8 cellular contexts compared by ENCODE assay signal in genomic region chr19:21202865-21203494, GRCh38.
DNase-seq lines count a peak whose midpoint lies in the region; ATAC-seq, FAIRE-seq and TF ChIP-seq lines count a peak whose summit lies in the region.

No MANE protein-coding gene starts in this region.

- H3K27ac ChIP-seq in CD4-positive, alpha-beta memory T cell (ENCODE audit: low read depth, low read length) = no peak overlapping the region
- H3K27ac ChIP-seq in Peyer's patch = no peak overlapping the region

- DNase-seq in CD4-positive, alpha-beta memory T cell = peak; percentile 32 to 46 (median 40)
- DNase-seq in H54 (ENCODE audit: insufficient read length, low spot score) (peak; percentile 21), Peyer's patch (no peak), mucosa of descending colon (peak in 1 of 3 donors; percentile 28)
- DNase-seq in effector memory CD8-positive, alpha-beta T cell = peak; percentile 24 to 34 (median 27)

- intact Hi-C loops in CD4-positive, alpha-beta memory T cell (cut with micrococcal nuclease) = loop anchor here (1.0 to 5.0 kb wide), 3 partner anchors 264 to 956 kb away; no protein-coding TSS in a partner anchor
- intact Hi-C loops in mucosa of descending colon (cut with DNase I, micrococcal nuclease) = loop anchor here in 1 of 2 donors (5.0 kb wide), 1 partner anchor 279 kb away; no protein-coding TSS in a partner anchor

- no peaks in the 10 kb centered on the region for H3K36me3 Mint-ChIP-seq in CD4-positive, alpha-beta memory T cell
- no peaks in the 10 kb centered on the region for H3K36me3 Mint-ChIP-seq in effector memory CD8-positive, alpha-beta T cell (ENCODE audit: insufficient read depth)

- TF ChIP-seq POLR2A in H54 (IDR thresholded peaks at IDR 0.05; ENCODE audit: low read depth, low read length) = no peak
- no peak for TF ChIP-seq POLR2A in Peyer's patch (IDR thresholded peaks at IDR 0.05)

- H3K9me3 ChIP-seq in CD4-positive, alpha-beta memory T cell (ENCODE audit: control insufficient read depth in 1 of 2, low read length in 2 of 2) = no peaks in the 10 kb centered on the region
- no peaks in the 10 kb centered on the region for H3K9me3 ChIP-seq in Peyer's patch
- H3K9me3 ChIP-seq in mucosa of descending colon = no peaks in the 10 kb centered on the region

- no peak overlapping the region for H3K4me3 ChIP-seq in CD4-positive, alpha-beta memory T cell (ENCODE audit: low read length in 2 of 2)
- H3K4me3 ChIP-seq in Peyer's patch (no peak overlapping the region), mucosa of descending colon (no peak overlapping the region)

- no peak overlapping the region for H3K4me3 Mint-ChIP-seq in CD4-positive, alpha-beta memory T cell
- H3K4me3 Mint-ChIP-seq in effector memory CD8-positive, alpha-beta T cell = no peak overlapping the region

- peaks cover 6 to 17% of the 10 kb centered on the region in 2 donors for H3K27me3 Mint-ChIP-seq in CD4-positive, alpha-beta memory T cell
- peaks cover 32 to 40% of the 10 kb centered on the region in 2 donors for H3K27me3 Mint-ChIP-seq in effector memory CD8-positive, alpha-beta T cell

- no peaks in the 10 kb centered on the region for H3K27me3 ChIP-seq in CD4-positive, alpha-beta memory T cell (ENCODE audit: insufficient read depth, low read length)
- no peaks in the 10 kb centered on the region for H3K27me3 ChIP-seq in Peyer's patch

- H3K4me1 ChIP-seq in CD4-positive, alpha-beta memory T cell (ENCODE audit: insufficient read depth, low read length) = no peaks in the 10 kb centered on the region
- H3K4me1 ChIP-seq in Peyer's patch (no peaks in the 10 kb centered on the region), mucosa of descending colon (ENCODE audit: low read depth) (no peaks in the 10 kb centered on the region)

- H3K36me3 ChIP-seq in CD4-positive, alpha-beta memory T cell (ENCODE audit: insufficient read depth, low read length) = no peaks in the 10 kb centered on the region
- H3K36me3 ChIP-seq in Peyer's patch = no peaks in the 10 kb centered on the region
- H3K36me3 ChIP-seq in mucosa of descending colon (ENCODE audit: low read depth) = no peaks in the 10 kb centered on the region

- CTCF ChIA-PET in CD4-positive, alpha-beta memory T cell (lab: Charles Lee; ENCODE audit: partially characterized antibody) = interaction anchor here (0.6 to 5.8 kb wide), 11 partner anchors 12 to 955 kb away, joined by 3 to 37 read pairs (median 3); partner anchors contain the start of genes ZNF100 and ZNF429

- TF ChIP-seq CTCF in Peyer's patch (IDR thresholded peaks at IDR 0.05) = peak in 5 of 6 experiments; percentile 42 to 55 (median 43)
- peak; percentile 55 for TF ChIP-seq CTCF in mucosa of descending colon (IDR thresholded peaks at IDR 0.05)

- H3K4me1 Mint-ChIP-seq in CD4-positive, alpha-beta memory T cell = no peaks in the 10 kb centered on the region
- no peaks in the 10 kb centered on the region for H3K4me1 Mint-ChIP-seq in effector memory CD8-positive, alpha-beta T cell (ENCODE audit: low read depth in 2 of 2)

- POLR2A ChIA-PET in CD4-positive, alpha-beta memory T cell (lab: Charles Lee; ENCODE audit: partially characterized antibody) = no interaction called here

- ATAC-seq in effector memory CD8-positive, alpha-beta T cell (replicated peaks) = no peak
- peak; percentile 56 for ATAC-seq in mucosa of descending colon
- no peak for ATAC-seq in HG03280 (IDR thresholded peaks at IDR 0.05; ENCODE audit: unreplicated experiment)
- no peak for ATAC-seq in GM18498 (IDR thresholded peaks at IDR 0.05; ENCODE audit: unreplicated experiment)
- no peak for ATAC-seq in GM21381 (IDR thresholded peaks at IDR 0.05; ENCODE audit: unreplicated experiment)

- peaks cover 0 to 2% (median 0%) of the 10 kb centered on the region in 8 donors for H3K9me3 Mint-ChIP-seq in CD4-positive, alpha-beta memory T cell
- no peaks in the 10 kb centered on the region for H3K9me3 Mint-ChIP-seq in effector memory CD8-positive, alpha-beta T cell

- FAIRE-seq in H54 (lab: Jason Lieb, UNC) = peak; percentile 38

- H3K27ac Mint-ChIP-seq in CD4-positive, alpha-beta memory T cell = no peak overlapping the region
- no peak overlapping the region for H3K27ac Mint-ChIP-seq in effector memory CD8-positive, alpha-beta T cell

Comparison
In these comparisons a context has a peak if more than half of its experiments do, and no peak if none do; other contexts are left out.
1. DNase-seq: peak in CD4-positive, alpha-beta memory T cell (5 of 5), H54 (single experiment) and effector memory CD8-positive, alpha-beta T cell (3 of 3); none in Peyer's patch (0 of 3).